ENCODE assay signal across 22 cellular contexts in genomic region chr13:21020581-21020980, GRCh38. TPM values are rescaled to one million over a fixed set of nuclear protein-coding genes. Genes with fewer than 3 reads are reported as not detected.
DNase-seq lines count a peak whose midpoint lies in the region; ATAC-seq and TF ChIP-seq lines count a peak whose summit lies in the region.
"Had no signal": no experiment of that assay in that cellular context is flagged by ENCODE, and none has a peak within 500 bp of the region (broad histone marks: within the 10 kb centered on the region; RNA-seq: fewer than 3 reads in every experiment).

No MANE protein-coding gene starts in this region.

- no peaks in the 10 kb centered on the region for H3F3A ChIP-seq in neural progenitor cell (ENCODE audit: low read depth)

- H3K4me1 ChIP-seq in heart right ventricle (peaks cover 11 to 75% (median 65%) of the 10 kb centered on the region in 9 donors), neural progenitor cell (no peaks in the 10 kb centered on the region), upper lobe of right lung (peaks cover 40% of the 10 kb centered on the region)

- no peak overlapping the region for H3K9ac ChIP-seq in neural progenitor cell

- H3K4me3 Mint-ChIP-seq in brain = no peak overlapping the region
- no peak overlapping the region for H3K4me3 Mint-ChIP-seq in neural progenitor cell
- H3K4me3 Mint-ChIP-seq: CD8-positive, alpha-beta T cell; effector memory CD8-positive, alpha-beta T cell; stimulated activated memory B cell treated with anti-CD40 and anti-IgM and Interleukin-4, amounts not matched to agents 10 μg/mL and 1 μg/mL and 100 μg/mL, for 72 hours had no signal

- no peaks in the 10 kb centered on the region for H3K36me3 ChIP-seq in heart right ventricle
- no peaks in the 10 kb centered on the region for H3K36me3 ChIP-seq in neural progenitor cell
- H3K36me3 ChIP-seq in upper lobe of right lung = no peaks in the 10 kb centered on the region

- H3K27ac Mint-ChIP-seq in brain (peak overlapping the region in 3 of 5 experiments; percentile 9 to 81 (median 61)), neural progenitor cell (peak overlapping the region; percentile 76)
- H3K27ac Mint-ChIP-seq: CD8-positive, alpha-beta T cell; stimulated activated memory B cell treated with anti-CD40 and anti-IgM and Interleukin-4, amounts not matched to agents 10 μg/mL and 1 μg/mL and 100 μg/mL, for 72 hours had no signal

- H3K4me3 ChIP-seq in heart right ventricle (no peak overlapping the region), neural progenitor cell (no peak overlapping the region), upper lobe of right lung (no peak overlapping the region)

- TF ChIP-seq CTCF in brain (conservative IDR thresholded peaks at IDR 0.05) (no peak), heart right ventricle (IDR thresholded peaks at IDR 0.05) (no peak), neural progenitor cell (IDR thresholded peaks at IDR 0.05) (no peak), upper lobe of right lung (IDR thresholded peaks at IDR 0.05) (no peak)

- H3K27me3 ChIP-seq in heart right ventricle (no peaks in the 10 kb centered on the region), neural progenitor cell (no peaks in the 10 kb centered on the region), upper lobe of right lung (no peaks in the 10 kb centered on the region)

- intact Hi-C loops in heart right ventricle (cut with DNase I) (no loop called here), upper lobe of right lung (cut with DNase I) (no loop called here)

- DNase-seq in heart right ventricle (no peak), neural progenitor cell (ENCODE audit: low spot score) (no peak), upper lobe of right lung (peak; percentile 26), HT-29 (ENCODE audit: low spot score) (no peak), NCI-H2081 (lab: John Stamatoyannopoulos, UW) (no peak)
- DNase-seq: activated naive CD4-positive, alpha-beta T cell treated with anti-CD3 and anti-CD28 coated beads, Interleukin-2, amount 50 U/mL, for 16 hours; activated T-cell treated with anti-CD3 and anti-CD28 coated beads, Interleukin-2, amount 50 U/mL, for 48 hours; aorta; CD8-positive, alpha-beta T cell; DMS153; effector memory CD8-positive, alpha-beta T cell; GF-D8; HCEC 1CT; NCI-H1105 treated with DMSO at 0.1 percent for 48 hours; NCI-H510A treated with DMSO at 0.1 percent for 48 hours; occipital lobe; RPMI8226 had no signal

- peak in 6 of 8 donors; percentile 52 to 71 (median 62) for ATAC-seq in heart right ventricle
- no peak for ATAC-seq in upper lobe of right lung
- ATAC-seq in HG02623 (IDR thresholded peaks at IDR 0.05; ENCODE audit: unreplicated experiment) = no peak
- ATAC-seq: activated CD4-positive, CD25-positive, alpha-beta regulatory T cell treated with anti-CD3 and anti-CD28 coated beads, Interleukin-2, amount 50 U/mL, for 24 hours; CD8-positive, alpha-beta T cell; effector memory CD8-positive, alpha-beta T cell; left lobe of liver; stimulated activated memory B cell treated with anti-CD40 and anti-IgM and Interleukin-4, amounts not matched to agents 10 μg/mL and 1 μg/mL and 100 μg/mL, for 72 hours had no signal

- H3K79me2 ChIP-seq in neural progenitor cell (ENCODE audit: low read depth) = peaks cover 98% of the 10 kb centered on the region

- H4K20me1 ChIP-seq in neural progenitor cell (ENCODE audit: low read depth) = peaks cover 88% of the 10 kb centered on the region

- peak overlapping the region in 5 of 10 donors; percentile 0 to 56 (median 39) for H3K27ac ChIP-seq in heart right ventricle
- H3K27ac ChIP-seq in neural progenitor cell = peak overlapping the region; percentile 18
- H3K27ac ChIP-seq in upper lobe of right lung = no peak overlapping the region

- no peak overlapping the region for H3K4me2 ChIP-seq in neural progenitor cell

- H3K4me1 Mint-ChIP-seq in brain = peaks cover 39% of the 10 kb centered on the region
- peaks cover 9% of the 10 kb centered on the region for H3K4me1 Mint-ChIP-seq in neural progenitor cell
- H3K4me1 Mint-ChIP-seq: stimulated activated memory B cell treated with anti-CD40 and anti-IgM and Interleukin-4, amounts not matched to agents 10 μg/mL and 1 μg/mL and 100 μg/mL, for 72 hours had no signal

- H3K27me3 Mint-ChIP-seq in brain (no peaks in the 10 kb centered on the region), neural progenitor cell (ENCODE audit: insufficient read depth, low read depth) (no peaks in the 10 kb centered on the region)
- H3K27me3 Mint-ChIP-seq: effector memory CD8-positive, alpha-beta T cell; stimulated activated memory B cell treated with anti-CD40 and anti-IgM and Interleukin-4, amounts not matched to agents 10 μg/mL and 1 μg/mL and 100 μg/mL, for 72 hours had no signal

- H2AFZ ChIP-seq in neural progenitor cell (replicated peaks) = no peak overlapping the region

- H3K9me3 ChIP-seq in heart right ventricle (no peaks in the 10 kb centered on the region), neural progenitor cell (ENCODE audit: low read depth) (no peaks in the 10 kb centered on the region), upper lobe of right lung (no peaks in the 10 kb centered on the region)

- H3K9me3 Mint-ChIP-seq in brain (peaks cover 0 to 2% (median 0%) of the 10 kb centered on the region in 5 experiments), neural progenitor cell (no peaks in the 10 kb centered on the region)
- H3K9me3 Mint-ChIP-seq: CD8-positive, alpha-beta T cell; effector memory CD8-positive, alpha-beta T cell; stimulated activated memory B cell treated with anti-CD40 and anti-IgM and Interleukin-4, amounts not matched to agents 10 μg/mL and 1 μg/mL and 100 μg/mL, for 72 hours had no signal

- H3K36me3 Mint-ChIP-seq in brain (peaks cover 3% of the 10 kb centered on the region), neural progenitor cell (peaks cover 11% of the 10 kb centered on the region)
- H3K36me3 Mint-ChIP-seq: CD8-positive, alpha-beta T cell; stimulated activated memory B cell treated with anti-CD40 and anti-IgM and Interleukin-4, amounts not matched to agents 10 μg/mL and 1 μg/mL and 100 μg/mL, for 72 hours had no signal

- 48 to 56% methylated on average over 4 of the region's 4 CpGs for WGBS in heart right ventricle, 2 donors

RNA-seq across cellular contexts. Expression of gene LATS2, which starts 40.8 kb away (rescaled TPM):
- 2.3 TPM for polyA plus RNA-seq in brain (ENCODE audit: insufficient read depth, low read depth, low replicate concordance)
- 10 to 100 TPM; 16.2 to 46.1 (median 27.9) TPM for total RNA-seq in heart right ventricle
- polyA plus RNA-seq in heart right ventricle = 10 to 100 TPM in 1 of 2 donors, 1 to 10 TPM in 1; 9.7 to 10.9 TPM
- 15.2 and 18.4 TPM in 2 replicates for total RNA-seq in neural progenitor cell (ENCODE audit: low replicate concordance)
- total RNA-seq in upper lobe of right lung = 44.1 TPM
- 18.3 and 25.1 TPM in 2 replicates for total RNA-seq in HT-29 (2014; rRNA removed; shearing (Covaris generic))

Comparison
In these comparisons a context has a peak if more than half of its experiments do, and no peak if none do; other contexts are left out.
1. ATAC-seq: peak in heart right ventricle (6 of 8); none in upper lobe of right lung (single experiment) and HG02623 (single experiment).